ENCODE assay signal across 22 cellular contexts in genomic region chr7:27781188-27781587, GRCh38. TPM values are rescaled to one million over a fixed set of nuclear protein-coding genes. Genes with fewer than 3 reads are reported as not detected.
DNase-seq lines count a peak whose midpoint lies in the region; ATAC-seq, FAIRE-seq and TF ChIP-seq lines count a peak whose summit lies in the region.
"Had no signal": no experiment of that assay in that cellular context is flagged by ENCODE, and none has a peak within 500 bp of the region (broad histone marks: within the 10 kb centered on the region; RNA-seq: fewer than 3 reads in every experiment).

No MANE protein-coding gene starts in this region.

- ATAC-seq in activated T-helper 17 cell treated with anti-CD3 and anti-CD28 coated beads, Interleukin-2, amount 50 U/mL, for 72 hours (replicated peaks): no peak
- ATAC-seq: GM12878, GM23338 had no signal

- peaks cover 22% of the 10 kb centered on the region for H3K4me1 Mint-ChIP-seq in activated T-helper 17 cell treated with anti-CD3 and anti-CD28 coated beads, Interleukin-2, amount 50 U/mL, for 72 hours
- H3K4me1 Mint-ChIP-seq: B cell, CD14-positive monocyte had no signal

- FAIRE-seq in GM12891 (lab: Jason Lieb, UNC) (peak; percentile 9), H54 (lab: Jason Lieb, UNC) (peak; percentile 52)
- FAIRE-seq: D721Med, GM12878, GM19239 had no signal

- TF ChIP-seq CTCF in BE2C (IDR thresholded peaks at IDR 0.05; ENCODE audit: low read depth, low read length): no peak

- H3K4me1 ChIP-seq in BE2C: peaks cover 7% of the 10 kb centered on the region; the same call in 1 of the 2 replicates
- H3K4me1 ChIP-seq: BLaER1 treated with 17β-estradiol and CSF1 and Interleukin-3, amounts not matched to agents 10 nM and 100 nM; HAP-1 had no signal

- H3K36me3 ChIP-seq in BE2C: no peaks in the 10 kb centered on the region
- H3K36me3 ChIP-seq: HAP-1 had no signal

- no peaks in the 10 kb centered on the region for H3K27me3 ChIP-seq in BE2C
- H3K27me3 ChIP-seq: BLaER1 treated with 17β-estradiol and CSF1 and Interleukin-3, amounts not matched to agents 10 nM and 100 nM had no signal

- DNase-seq in SIG-M5 treated with dmso at 0.1 percent for 504 hours (lab: John Stamatoyannopoulos, UW; ENCODE audit: unreplicated experiment) (peak; percentile 1), SIG-M5 (lab: John Stamatoyannopoulos, UW) (no peak), GM12891 (ENCODE audit: insufficient read length, low spot score) (no peak), H54 (ENCODE audit: insufficient read length, low spot score) (no peak), SW 1271 (lab: John Stamatoyannopoulos, UW) (no peak), BE2C (no peak), NCI-H526 (lab: John Stamatoyannopoulos, UW) (no peak)
- DNase-seq: CD4-positive, alpha-beta T cell; CD8-positive, alpha-beta memory T cell; DMS 273 treated with DMSO at 0.1 percent for 48 hours; DMS79; EL; GDM1 had no signal

- H3K4me3 ChIP-seq in BE2C (ENCODE audit: low read depth, low read length): no peak overlapping the region
- H3K4me3 ChIP-seq: BLaER1 treated with 17β-estradiol and CSF1 and Interleukin-3, amounts not matched to agents 10 nM and 100 nM; GM12878; GM23338; HAP-1 had no signal

- H3K9me3 Mint-ChIP-seq in activated T-helper 17 cell treated with anti-CD3 and anti-CD28 coated beads, Interleukin-2, amount 50 U/mL, for 72 hours: no peaks in the 10 kb centered on the region
- H3K9me3 Mint-ChIP-seq: CD14-positive monocyte; CD4-positive, alpha-beta T cell; CD8-positive, alpha-beta memory T cell; GM23338 had no signal

- H3K9me3 ChIP-seq in BE2C: no peaks in the 10 kb centered on the region
- H3K9me3 ChIP-seq: BLaER1 treated with 17β-estradiol and CSF1 and Interleukin-3, amounts not matched to agents 10 nM and 100 nM; HAP-1 had no signal

- H3K27ac Mint-ChIP-seq in activated T-helper 17 cell treated with anti-CD3 and anti-CD28 coated beads, Interleukin-2, amount 50 U/mL, for 72 hours: peak overlapping the region; percentile 69
- H3K27ac Mint-ChIP-seq: B cell; CD14-positive monocyte; CD4-positive, alpha-beta T cell; CD8-positive, alpha-beta memory T cell; GM23338 had no signal

- no peak overlapping the region for H3K4me3 Mint-ChIP-seq in activated T-helper 17 cell treated with anti-CD3 and anti-CD28 coated beads, Interleukin-2, amount 50 U/mL, for 72 hours
- H3K4me3 Mint-ChIP-seq: B cell; CD14-positive monocyte; CD4-positive, alpha-beta T cell; CD8-positive, alpha-beta memory T cell; GM23338 had no signal

- peaks cover 67% of the 10 kb centered on the region for H3K36me3 Mint-ChIP-seq in activated T-helper 17 cell treated with anti-CD3 and anti-CD28 coated beads, Interleukin-2, amount 50 U/mL, for 72 hours (ENCODE audit: low read depth)

- TF ChIP-seq POLR2A in GM12891 (IDR thresholded peaks at IDR 0.05; ENCODE audit: low read depth, low read length) (no peak), H54 (IDR thresholded peaks at IDR 0.05; ENCODE audit: low read depth, low read length) (no peak)

- H3K27me3 Mint-ChIP-seq in activated T-helper 17 cell treated with anti-CD3 and anti-CD28 coated beads, Interleukin-2, amount 50 U/mL, for 72 hours: no peaks in the 10 kb centered on the region
- H3K27me3 Mint-ChIP-seq: B cell; CD4-positive, alpha-beta T cell; CD8-positive, alpha-beta memory T cell had no signal

TF ChIP-seq in GM12891, 5 proteins besides CTCF, POLR2A, EP300 and RAD21:
- TF ChIP-seq PAX5 (IDR thresholded peaks at IDR 0.05; ENCODE audit: insufficient read depth, low read length, severe bottlenecking) (no peak), POU2F2 (IDR thresholded peaks at IDR 0.05; ENCODE audit: low read depth, low read length) (no peak), SPI1 (IDR thresholded peaks at IDR 0.05; ENCODE audit: low read depth, low read length) (no peak), TAF1 (IDR thresholded peaks at IDR 0.05; ENCODE audit: low read depth, low read length) (no peak), POLR2AphosphoS5 (IDR thresholded peaks at IDR 0.05; ENCODE audit: low read depth, low read length) (no peak)
TF ChIP-seq in GM12891: peak in this region for 0.

RNA-seq across cellular contexts. Expression of gene TAX1BP1, which starts 41.2 kb away (rescaled TPM):
- polyA plus RNA-seq in GM12891 (2012; ENCODE audit: low read depth, missing spikeins): 57.5 TPM
- total RNA-seq in activated T-helper 17 cell treated with anti-CD3 and anti-CD28 coated beads, Interleukin-2, amount 50 U/mL, for 72 hours: 100 to 1,000 TPM; 100 to 151 TPM
- 44.4 TPM for polyA plus RNA-seq in BE2C (2012; ENCODE audit: insufficient read depth, insufficient read length, low read depth)
